Comparison of ENCODE assay signal across 18 cellular contexts in the genomic region with DNA sequence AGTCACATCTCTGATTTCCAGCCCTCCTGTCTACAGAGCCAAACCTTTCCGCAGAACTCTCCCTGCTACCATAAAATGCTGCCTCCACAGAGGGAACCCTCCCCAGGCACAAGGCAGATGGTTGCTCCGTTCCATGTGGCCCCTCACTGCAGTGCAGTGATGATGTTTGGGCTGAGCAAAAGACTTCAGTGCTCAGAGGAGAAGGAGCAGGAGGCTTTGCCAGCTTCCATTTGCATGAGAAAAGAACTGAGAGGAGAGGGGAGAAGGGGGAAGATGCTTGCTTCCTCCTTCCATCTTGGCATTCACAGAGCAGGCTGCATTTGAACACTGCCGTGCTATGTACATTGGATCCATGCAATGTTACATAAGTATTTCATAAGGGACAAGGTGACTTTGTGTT. TPM values are rescaled to one million over a fixed set of nuclear protein-coding genes. Genes with fewer than 3 reads are reported as not detected.
DNase-seq lines count a peak whose midpoint lies in the region; ATAC-seq, FAIRE-seq and TF ChIP-seq lines count a peak whose summit lies in the region.
"Had no signal": no experiment of that assay in that cellular context is flagged by ENCODE, and none has a peak within 500 bp of the region (broad histone marks: within the 10 kb centered on the region; RNA-seq: fewer than 3 reads in every experiment).

No MANE protein-coding gene starts in this region.

- H2AFZ ChIP-seq in neuronal stem cell (ENCODE audit: low read length), result peak overlapping the region; percentile 68
- H2AFZ ChIP-seq: GM23248 had no signal

- H3K9ac ChIP-seq in neuronal stem cell (ENCODE audit: low read depth, low read length, poor library complexity), result no peak overlapping the region
- H3K9ac ChIP-seq: GM23248, KMS-11 had no signal

- no peak overlapping the region for H4K91ac ChIP-seq in neuronal stem cell (ENCODE audit: low read depth, low read length, poor library complexity)

- H3K27me3 Mint-ChIP-seq in WTC11 (ENCODE audit: low read depth), result no peaks in the 10 kb centered on the region
- peaks cover 2 to 14% (median 9%) of the 10 kb centered on the region in 3 donors for H3K27me3 Mint-ChIP-seq in CD14-positive monocyte (ENCODE audit: low read depth in 3 of 3)

- peak; percentile 57 for DNase-seq in H7
- DNase-seq in WTC11 (ENCODE audit: low spot score), result no peak
- DNase-seq in iPS DF 4.7 (ENCODE audit: extremely low read depth, low spot score), result peak; percentile 16
- peak; percentile 11 for DNase-seq in neuronal stem cell (ENCODE audit: low spot score)
- DNase-seq in CD14-positive monocyte (ENCODE audit: low spot score), result no peak
- DNase-seq in activated effector memory CD4-positive, alpha-beta T cell treated with anti-CD3 and anti-CD28 coated beads, Interleukin-2, amount 50 U/mL, for 16 hours, result no peak
- DNase-seq in GM12892 (ENCODE audit: insufficient read length), result no peak
- DNase-seq: ACHN, GF-D8, GM23248, MV-4-11, NCI-H1694 treated with DMSO at 0.1 percent for 48 hours, NCI-H345, NCI-H524 treated with DMSO at 0.1 percent for 48 hours, PC-3, SJCRH30 had no signal

- no peak overlapping the region for H4K8ac ChIP-seq in neuronal stem cell (ENCODE audit: low read depth, low read length)

- TF ChIP-seq POLR2A in GM12892 (IDR thresholded peaks at IDR 0.05; ENCODE audit: low read depth, low read length), result no peak

- CTCF ChIA-PET in WTC11 (lab: Charles Lee), result interaction anchor here (1.1 to 1.5 kb wide), 2 partner anchors 50 to 103 kb away, joined by 3 to 4 read pairs; no protein-coding TSS in a partner anchor

- no peak overlapping the region for H3K18ac ChIP-seq in neuronal stem cell (ENCODE audit: low read length)

- peaks cover 13 to 17% of the 10 kb centered on the region in 2 donors for H3K4me1 ChIP-seq in neuronal stem cell (ENCODE audit: control insufficient read depth in 2 of 2, insufficient read depth in 1 of 2, low read depth in 1 of 2, low read length in 2 of 2)
- H3K4me1 ChIP-seq: SJCRH30 had no signal

- H3K9me3 Mint-ChIP-seq in WTC11, result no peaks in the 10 kb centered on the region
- H3K9me3 Mint-ChIP-seq in CD14-positive monocyte, result peaks cover 0 to 6% (median 4%) of the 10 kb centered on the region in 7 donors

- H3K27ac ChIP-seq in neuronal stem cell (replicated peaks; ENCODE audit: low read length), result no peak overlapping the region
- H3K27ac ChIP-seq: C4-2B, GM23248, KMS-11, SJCRH30 had no signal

- no peak overlapping the region for H2AK5ac ChIP-seq in neuronal stem cell (ENCODE audit: low read depth, low read length)

- H3K36me3 Mint-ChIP-seq in WTC11 (no peaks in the 10 kb centered on the region), CD14-positive monocyte (no peaks in the 10 kb centered on the region)

- peaks cover 20% of the 10 kb centered on the region for H3K4me1 Mint-ChIP-seq in WTC11
- no peaks in the 10 kb centered on the region for H3K4me1 Mint-ChIP-seq in CD14-positive monocyte

- H3K27ac Mint-ChIP-seq in WTC11, result peak overlapping the region; percentile 50; the same call in 1 of the 2 replicates
- no peak overlapping the region for H3K27ac Mint-ChIP-seq in CD14-positive monocyte

- H3K4me2 ChIP-seq in neuronal stem cell (ENCODE audit: insufficient read depth, low read length, poor library complexity, severe bottlenecking), result no peak overlapping the region
- H3K4me2 ChIP-seq: KMS-11 had no signal

- no peak overlapping the region for H3K4ac ChIP-seq in neuronal stem cell (ENCODE audit: low read length)

- no peak overlapping the region for H2BK120ac ChIP-seq in neuronal stem cell (ENCODE audit: low read depth, low read length)

- no peaks in the 10 kb centered on the region for H3K79me1 ChIP-seq in neuronal stem cell (ENCODE audit: low read depth, low read length)

- ATAC-seq in WTC11, result peak; percentile 95
- ATAC-seq: PC-3 had no signal

- TF ChIP-seq CTCF in WTC11 (IDR thresholded peaks at IDR 0.05) (no peak), CD14-positive monocyte (IDR thresholded peaks at IDR 0.05) (no peak)

- H3K27me3 ChIP-seq in H7 (ENCODE audit: control insufficient read depth, insufficient read depth, low read length) (no peaks in the 10 kb centered on the region), neuronal stem cell (ENCODE audit: control insufficient read depth in 3 of 3, insufficient read depth in 3 of 3, low read depth in 1 of 3, low read length in 3 of 3) (no peaks in the 10 kb centered on the region)
- H3K27me3 ChIP-seq: SJCRH30 had no signal

- H2BK15ac ChIP-seq in neuronal stem cell (ENCODE audit: low read length), result no peak overlapping the region

- no CpG with 5 or more reads among the region's 3 CpGs for WGBS in neuronal stem cell (ENCODE audit: extremely low coverage in 2 of 2, insufficient read length in 2 of 2, insufficient replicate concordance in 1 of 2), 2 donors

- no peak overlapping the region for H2BK5ac ChIP-seq in neuronal stem cell (ENCODE audit: low read length)

- FAIRE-seq in GM12892 (lab: Jason Lieb, UNC), result no peak

- H3K14ac ChIP-seq in neuronal stem cell (ENCODE audit: low read length), result no peak overlapping the region

- POLR2A ChIA-PET in WTC11 (lab: Charles Lee), result no interaction called here

- no peaks in the 10 kb centered on the region for H3K36me3 ChIP-seq in H7 (replicated peaks; ENCODE audit: control insufficient read depth, insufficient read depth, low read length)
- H3K36me3 ChIP-seq in neuronal stem cell (replicated peaks in 1 of 2; ENCODE audit: control insufficient read depth in 2 of 2, insufficient read depth in 2 of 2, low read length in 2 of 2), result no peaks in the 10 kb centered on the region
- H3K36me3 ChIP-seq: SJCRH30 had no signal

- H3K23ac ChIP-seq in neuronal stem cell (ENCODE audit: low read depth, low read length, poor library complexity), result no peak overlapping the region

- H3K4me3 Mint-ChIP-seq in WTC11 (no peak overlapping the region), CD14-positive monocyte (no peak overlapping the region)

- H3K9me3 ChIP-seq in neuronal stem cell (replicated peaks in 1 of 2; ENCODE audit: control insufficient read depth in 2 of 2, insufficient read depth in 1 of 2, low read depth in 1 of 2, low read length in 2 of 2), result no peaks in the 10 kb centered on the region
- H3K9me3 ChIP-seq: SJCRH30 had no signal

- H3K4me3 ChIP-seq in H7 (ENCODE audit: insufficient read depth, low read depth, low read length) (no peak overlapping the region), neuronal stem cell (ENCODE audit: low read length in 2 of 2) (no peak overlapping the region)
- H3K4me3 ChIP-seq: GM23248, SJCRH30 had no signal

- intact Hi-C loops in CD14-positive monocyte (cut with micrococcal nuclease), result no loop called here

- no peak overlapping the region for H2BK12ac ChIP-seq in neuronal stem cell (ENCODE audit: low read length)

TF ChIP-seq in WTC11, 78 proteins besides CTCF, POLR2A, EP300 and RAD21:
- TF ChIP-seq, protein P1, sequence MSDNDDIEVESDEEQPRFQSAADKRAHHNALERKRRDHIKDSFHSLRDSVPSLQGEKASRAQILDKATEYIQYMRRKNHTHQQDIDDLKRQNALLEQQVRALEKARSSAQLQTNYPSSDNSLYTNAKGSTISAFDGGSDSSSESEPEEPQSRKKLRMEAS (CRISPR knock-in tag; IDR thresholded peaks at IDR 0.05), result peak; percentile 29; the same call in 1 of the 2 replicates
- TF ChIP-seq ZNF396 (CRISPR knock-in tag; IDR thresholded peaks at IDR 0.05; ENCODE audit: borderline replicate concordance), result 0 out of 2 replicates have a peak, but pooled peaks have one; percentile 22
- TF ChIP-seq, protein P2, sequence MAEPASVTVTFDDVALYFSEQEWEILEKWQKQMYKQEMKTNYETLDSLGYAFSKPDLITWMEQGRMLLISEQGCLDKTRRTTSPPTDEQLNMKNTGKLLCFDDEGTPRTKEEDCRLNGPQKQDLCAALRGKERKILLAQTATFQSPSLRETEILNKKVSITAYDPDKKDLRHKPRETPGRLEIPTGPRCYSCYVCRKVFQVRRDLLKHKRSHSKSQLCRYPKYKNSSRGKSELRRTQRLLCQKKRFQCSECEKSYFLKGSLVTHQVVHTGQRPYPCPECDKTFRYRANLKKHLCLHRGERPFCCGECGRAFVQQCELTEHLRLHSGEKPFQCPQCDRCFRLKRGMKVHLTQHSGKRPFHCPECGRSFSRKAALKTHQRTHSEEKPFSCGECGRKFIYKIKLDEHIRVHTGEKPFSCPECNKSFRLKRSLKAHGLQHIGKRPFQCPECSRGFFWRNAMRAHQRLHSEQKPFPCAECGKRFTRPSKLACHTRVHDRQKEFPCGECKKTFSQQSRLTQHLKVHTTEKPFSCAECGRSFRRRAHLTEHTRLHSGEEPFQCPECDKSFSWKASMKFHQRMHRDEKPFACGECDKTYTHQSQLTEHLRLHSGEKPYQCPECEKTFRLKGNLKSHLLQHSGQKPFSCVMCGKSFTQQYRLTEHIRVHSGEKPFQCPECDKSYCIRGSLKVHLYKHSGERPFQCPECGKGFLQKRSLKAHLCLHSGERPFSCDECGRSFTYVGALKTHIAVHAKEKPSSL (CRISPR knock-in tag; conservative IDR thresholded peaks at IDR 0.05), result no peak
- TF ChIP-seq ETV6 (CRISPR knock-in tag; IDR thresholded peaks at IDR 0.05), result 0 out of 2 replicates have a peak, but pooled peaks have one; percentile 16

RNA-seq across cellular contexts. Expression of a gene that starts 46.5 kb away (rescaled TPM):
- total RNA-seq in H7 (2014; rRNA removed; shearing (Covaris generic)), result 4.7 and 5.8 TPM in 2 replicates
- 6.1 to 7.4 TPM (median 6.6 TPM) in 3 replicates for total RNA-seq in WTC11 (2021)
- polyA plus RNA-seq in neuronal stem cell (2013, experiment 1 of 2), result 6.5 TPM
- 6.4 TPM for polyA plus RNA-seq in neuronal stem cell (2013, experiment 2 of 2)
- not detected for polyA plus RNA-seq in CD14-positive monocyte
- not detected for polyA plus RNA-seq in GM12892 (2012; ENCODE audit: missing spikeins)
- total RNA-seq: GM23248, SJCRH30 had no signal
- polyA plus RNA-seq: GM23248 had no signal

Comparison
In these comparisons a context has a peak if more than half of its experiments do, and no peak if none do; other contexts are left out.
1. DNase-seq: peak in H7 (single experiment), iPS DF 4.7 (single experiment) and neuronal stem cell (single experiment); none in WTC11 (single experiment), CD14-positive monocyte (single experiment), activated effector memory CD4-positive, alpha-beta T cell treated with anti-CD3 and anti-CD28 coated beads, Interleukin-2, amount 50 U/mL, for 16 hours (single experiment) and GM12892 (single experiment).